ENCODE assay signal across 21 cellular contexts in genomic region chr3:12815078-12815477, GRCh38. TPM values are rescaled to one million over a fixed set of nuclear protein-coding genes. Genes with fewer than 3 reads are reported as not detected.
A peak's percentile ranks its signal among the peaks of the same experiment; 100 is the strongest.
DNase-seq lines count a peak whose midpoint lies in the region; FAIRE-seq and TF ChIP-seq lines count a peak whose summit lies in the region.
"Had no signal": no experiment of that assay in that cellular context is flagged by ENCODE, and none has a peak within 500 bp of the region (broad histone marks: within the 10 kb centered on the region; RNA-seq: fewer than 3 reads in every experiment).

No MANE protein-coding gene starts in this region.

- H3K27me3 Mint-ChIP-seq in progenitor cell of endocrine pancreas, result no peaks in the 10 kb centered on the region
- H3K27me3 Mint-ChIP-seq: B cell; CD4-positive, CD25-positive, alpha-beta regulatory T cell had no signal

- H3K36me3 Mint-ChIP-seq in progenitor cell of endocrine pancreas (ENCODE audit: insufficient read depth), result peaks cover 4% of the 10 kb centered on the region
- H3K36me3 Mint-ChIP-seq: CD4-positive, CD25-positive, alpha-beta regulatory T cell; CD8-positive, alpha-beta T cell had no signal

- no peak overlapping the region for H3K9ac ChIP-seq in kidney (ENCODE audit: low read length in 2 of 2)
- H3K9ac ChIP-seq: BLaER1 had no signal

- peak overlapping the region; percentile 4 for H3K27ac Mint-ChIP-seq in progenitor cell of endocrine pancreas
- H3K27ac Mint-ChIP-seq: B cell; CD4-positive, CD25-positive, alpha-beta regulatory T cell; CD8-positive, alpha-beta T cell; GM23338 had no signal

- no peaks in the 10 kb centered on the region for H3K4me1 Mint-ChIP-seq in progenitor cell of endocrine pancreas (ENCODE audit: low read depth)

- no peak for TF ChIP-seq POLR2A in vagina (IDR thresholded peaks at IDR 0.05)

- FAIRE-seq in HTR-8/SVneo (lab: Jason Lieb, UNC) (peak; percentile 57), kidney (lab: Jason Lieb, UNC) (no peak)
- FAIRE-seq: A204.1, GM12878, GM19239 had no signal

- no peaks in the 10 kb centered on the region for H3K27me3 ChIP-seq in vagina
- H3K27me3 ChIP-seq: BLaER1 had no signal

- TF ChIP-seq CTCF in kidney (IDR thresholded peaks at IDR 0.05; ENCODE audit: borderline replicate concordance, extremely low read depth, insufficient read depth) (no peak), progenitor cell of endocrine pancreas (IDR thresholded peaks at IDR 0.05; ENCODE audit: unreplicated experiment) (no peak), vagina (IDR thresholded peaks at IDR 0.05) (no peak)

- H3K36me3 ChIP-seq in kidney (ENCODE audit: control insufficient read depth in 1 of 2, insufficient read depth in 2 of 2, low read length in 2 of 2), result no peaks in the 10 kb centered on the region
- H3K36me3 ChIP-seq in vagina, result peaks cover 0 to 14% of the 10 kb centered on the region in 2 donors

- DNase-seq in HTR-8/SVneo (ENCODE audit: insufficient read length, low spot score) (no peak), kidney (peak; percentile 44), progenitor cell of endocrine pancreas (ENCODE audit: low spot score, unreplicated experiment) (no peak), vagina (ENCODE audit: extremely low spot score in 2 of 2) (no peak), DMS79 treated with DMSO at 0.1 percent for 48 hours (lab: John Stamatoyannopoulos, UW) (no peak)
- DNase-seq in stimulated activated CD4-positive, alpha-beta T cell treated with anti-CD3 and anti-CD28 coated beads, Interleukin-4, amount 100 ng/mL, for 24 hours, result no peak
- DNase-seq: Caco-2; CD4-positive, CD25-positive, alpha-beta regulatory T cell; CD8-positive, alpha-beta T cell; DMS153; EL; GDM1; H9 had no signal

- H3K9me3 ChIP-seq in kidney (ENCODE audit: control insufficient read depth in 1 of 2, low read length in 2 of 2), result no peaks in the 10 kb centered on the region
- no peaks in the 10 kb centered on the region for H3K9me3 ChIP-seq in vagina
- H3K9me3 ChIP-seq: BLaER1, Caco-2 had no signal

- intact Hi-C loops in kidney (cut with DNase I), result no loop called here
- intact Hi-C loops in vagina (cut with DNase I), result no loop called here

- H3K4me1 ChIP-seq in kidney (ENCODE audit: control insufficient read depth in 1 of 2, insufficient read depth in 1 of 2, low read depth in 1 of 2, low read length in 2 of 2) (peaks cover 0 to 3% of the 10 kb centered on the region in 2 donors), vagina (peaks cover 10% of the 10 kb centered on the region)

- no peaks in the 10 kb centered on the region for H3K9me3 Mint-ChIP-seq in progenitor cell of endocrine pancreas (ENCODE audit: low read depth)
- H3K9me3 Mint-ChIP-seq: CD8-positive, alpha-beta T cell; GM23338; H9 had no signal

- H3K27ac ChIP-seq in kidney (ENCODE audit: low read depth in 2 of 2, low read length in 2 of 2), result no peak overlapping the region
- H3K27ac ChIP-seq in vagina, result no peak overlapping the region
- H3K27ac ChIP-seq: 22Rv1, BLaER1, C4-2B had no signal

- H3K4me3 Mint-ChIP-seq in progenitor cell of endocrine pancreas (ENCODE audit: low read depth), result no peak overlapping the region
- H3K4me3 Mint-ChIP-seq: B cell; CD8-positive, alpha-beta T cell; GM23338; H9 had no signal

- H3K4me3 ChIP-seq in kidney (ENCODE audit: low read length in 2 of 2), result no peak overlapping the region
- no peak overlapping the region for H3K4me3 ChIP-seq in vagina
- H3K4me3 ChIP-seq: BLaER1, GM12878, GM23338 had no signal

RNA-seq across cellular contexts. Expression of gene CAND2, which starts 18.6 kb away (rescaled TPM):
- total RNA-seq in kidney (7.1 TPM), progenitor cell of endocrine pancreas (7.9 and 11.0 TPM in 2 replicates), vagina (12.5 TPM)
- 3.9 TPM for polyA plus RNA-seq in kidney (ENCODE audit: insufficient read depth, low read depth, low replicate concordance)
- total RNA-seq: Caco-2 had no signal

RNA-seq across cellular contexts. Expression of gene RPL32, which starts 26.3 kb away (rescaled TPM):
- 1,227 TPM for total RNA-seq in kidney
- polyA plus RNA-seq in kidney (ENCODE audit: insufficient read depth, low read depth, low replicate concordance), result 2,612 TPM
- total RNA-seq in progenitor cell of endocrine pancreas, result 1,626 and 1,662 TPM in 2 replicates
- 2,085 TPM for total RNA-seq in vagina

RNA-seq across cellular contexts. Expression of gene TMEM40, which starts 56.0 kb away (rescaled TPM):
- not detected for total RNA-seq in kidney
- 0.52 TPM for polyA plus RNA-seq in kidney (ENCODE audit: insufficient read depth, low read depth, low replicate concordance)
- total RNA-seq in progenitor cell of endocrine pancreas, result 0.36 TPM in 1 of 2 replicates, not detected in the other
- 31.7 TPM for total RNA-seq in vagina
- total RNA-seq: B cell; CD8-positive, alpha-beta T cell; GM12878; H9 had no signal
- polyA plus RNA-seq: CD4-positive, CD25-positive, alpha-beta regulatory T cell had no signal

Comparison
In these comparisons a context has a peak if more than half of its experiments do, and no peak if none do; other contexts are left out.
1. RNA of gene TMEM40, which starts 56.0 kb away (total RNA-seq): 31.7 TPM in vagina (single experiment); not detected in kidney (single experiment) and 0.36 TPM in progenitor cell of endocrine pancreas; every median in the first group is over 10 times any median in the second.